In the genomic region with DNA sequence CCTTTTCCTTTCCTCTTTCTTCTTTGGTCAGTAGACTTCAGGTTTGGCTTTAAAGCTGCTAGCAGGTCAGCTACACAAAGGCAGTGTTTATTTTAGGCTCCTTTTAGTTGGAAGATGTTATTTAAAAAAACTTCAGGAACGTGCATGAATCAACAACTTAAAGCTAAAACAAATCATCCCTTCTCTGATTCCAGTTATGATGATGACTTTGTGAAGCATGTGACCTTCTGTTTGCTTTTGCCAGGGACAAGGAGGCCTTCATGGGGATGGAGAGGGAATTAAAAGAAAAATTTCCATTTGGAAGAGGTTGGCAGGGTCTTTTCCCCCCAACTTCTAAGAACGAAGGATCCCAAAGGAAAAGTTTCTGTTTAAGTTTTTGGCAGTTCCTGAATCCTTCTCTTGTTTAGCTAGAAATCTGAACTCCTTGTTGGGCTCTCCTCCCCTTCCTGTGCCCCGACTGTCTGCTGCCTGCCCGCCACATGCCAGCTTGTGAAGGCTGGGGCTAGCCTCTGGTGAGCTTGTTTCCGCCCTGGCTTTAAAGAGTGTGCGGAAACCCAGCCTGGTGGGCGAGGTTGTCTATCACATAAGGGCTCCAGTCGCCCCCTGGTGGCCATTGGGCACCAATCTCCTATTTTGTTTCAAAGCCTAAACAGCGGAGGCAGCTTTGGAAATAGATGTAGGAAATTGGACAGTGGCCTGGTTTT, we compare ENCODE assay signal across 8 cellular contexts. TPM values are rescaled to one million over a fixed set of nuclear protein-coding genes. Genes with fewer than 3 reads are reported as not detected.
A peak's percentile ranks its signal among the peaks of the same experiment; 100 is the strongest.
DNase-seq lines count a peak whose midpoint lies in the region; ATAC-seq and TF ChIP-seq lines count a peak whose summit lies in the region.

No MANE protein-coding gene starts in this region.

- peaks cover 60% of the 10 kb centered on the region for H3K36me3 Mint-ChIP-seq in activated T-helper 1 cell treated with anti-CD3 and anti-CD28 coated beads, Interleukin-12 subunit alpha, Interleukin-12 subunit beta, Interleukin-2, Interleukin-4 antibody, amounts not matched to agents 30 ng/mL and 10 ng/mL and 1 ng/mL, durations not matched to agents 14 hours and 24 hours and 36 hours (ENCODE audit: low read depth)
- peaks cover 29% of the 10 kb centered on the region for H3K36me3 Mint-ChIP-seq in neural progenitor cell

- H3K9ac ChIP-seq in neural progenitor cell (no peak overlapping the region), stomach smooth muscle (ENCODE audit: low read length in 2 of 2) (no peak overlapping the region)

- peaks cover 27% of the 10 kb centered on the region for H4K20me1 ChIP-seq in neural progenitor cell (ENCODE audit: low read depth)

- no peaks in the 10 kb centered on the region for H3K9me3 Mint-ChIP-seq in activated T-helper 1 cell treated with anti-CD3 and anti-CD28 coated beads, Interleukin-12 subunit alpha, Interleukin-12 subunit beta, Interleukin-2, Interleukin-4 antibody, amounts not matched to agents 30 ng/mL and 10 ng/mL and 1 ng/mL, durations not matched to agents 14 hours and 24 hours and 36 hours
- H3K9me3 Mint-ChIP-seq in neural progenitor cell = no peaks in the 10 kb centered on the region

- peak; percentile 63 for DNase-seq in GM04504 (ENCODE audit: low read depth)
- DNase-seq in KG1 (lab: John Stamatoyannopoulos, UW) = peak; percentile 86
- DNase-seq in RPMI7951 (ENCODE audit: low read depth) = peak; percentile 75
- DNase-seq in activated T-helper 1 cell treated with anti-CD3 and anti-CD28 coated beads, Interleukin-12 subunit alpha, Interleukin-12 subunit beta, Interleukin-2, Interleukin-4 antibody, amounts not matched to agents 30 ng/mL and 10 ng/mL and 1 ng/mL, durations not matched to agents 14 hours and 24 hours and 36 hours (ENCODE audit: low spot score) = peak; percentile 78
- DNase-seq in fibroblast of gingiva (ENCODE audit: low read depth) = peak; percentile 84
- peak; percentile 94 for DNase-seq in neural progenitor cell (ENCODE audit: low spot score)

- H3K27me3 ChIP-seq in neural progenitor cell (no peaks in the 10 kb centered on the region), stomach smooth muscle (ENCODE audit: control insufficient read depth in 1 of 2, insufficient read depth in 2 of 2, low read length in 2 of 2) (no peaks in the 10 kb centered on the region)

- H3K4me1 Mint-ChIP-seq in activated T-helper 1 cell treated with anti-CD3 and anti-CD28 coated beads, Interleukin-12 subunit alpha, Interleukin-12 subunit beta, Interleukin-2, Interleukin-4 antibody, amounts not matched to agents 30 ng/mL and 10 ng/mL and 1 ng/mL, durations not matched to agents 14 hours and 24 hours and 36 hours (ENCODE audit: low read depth) = peaks cover 67% of the 10 kb centered on the region
- H3K4me1 Mint-ChIP-seq in neural progenitor cell = peaks cover 4% of the 10 kb centered on the region

- H3K27ac Mint-ChIP-seq in activated T-helper 1 cell treated with anti-CD3 and anti-CD28 coated beads, Interleukin-12 subunit alpha, Interleukin-12 subunit beta, Interleukin-2, Interleukin-4 antibody, amounts not matched to agents 30 ng/mL and 10 ng/mL and 1 ng/mL, durations not matched to agents 14 hours and 24 hours and 36 hours = peak overlapping the region; percentile 75
- no peak overlapping the region for H3K27ac Mint-ChIP-seq in neural progenitor cell

- H3K4me3 Mint-ChIP-seq in activated T-helper 1 cell treated with anti-CD3 and anti-CD28 coated beads, Interleukin-12 subunit alpha, Interleukin-12 subunit beta, Interleukin-2, Interleukin-4 antibody, amounts not matched to agents 30 ng/mL and 10 ng/mL and 1 ng/mL, durations not matched to agents 14 hours and 24 hours and 36 hours = no peak overlapping the region
- no peak overlapping the region for H3K4me3 Mint-ChIP-seq in neural progenitor cell

- no peak for ATAC-seq in GM18873 (IDR thresholded peaks at IDR 0.05; ENCODE audit: low FRiP score, unreplicated experiment)

- H3K4me2 ChIP-seq in neural progenitor cell = no peak overlapping the region

- intact Hi-C loops in activated T-helper 1 cell treated with anti-CD3 and anti-CD28 coated beads, Interleukin-12 subunit alpha, Interleukin-12 subunit beta, Interleukin-2, Interleukin-4 antibody, amounts not matched to agents 30 ng/mL and 10 ng/mL and 1 ng/mL, durations not matched to agents 14 hours and 24 hours and 36 hours (cut with micrococcal nuclease) = loop anchor here (1.0 to 2.0 kb wide), 6 partner anchors 10 to 148 kb away; a partner anchor contains a TSS

- H3K4me3 ChIP-seq in neural progenitor cell (no peak overlapping the region), stomach smooth muscle (ENCODE audit: low read length in 2 of 2) (no peak overlapping the region)

- H3K36me3 ChIP-seq in neural progenitor cell (peaks cover 3% of the 10 kb centered on the region), stomach smooth muscle (ENCODE audit: control insufficient read depth in 2 of 2, insufficient read depth in 2 of 2, low read length in 2 of 2) (peaks cover 51 to 60% of the 10 kb centered on the region in 2 donors)

- H3F3A ChIP-seq in neural progenitor cell (ENCODE audit: low read depth) = peaks cover 10% of the 10 kb centered on the region

- H3K9me3 ChIP-seq in neural progenitor cell (ENCODE audit: low read depth) (no peaks in the 10 kb centered on the region), stomach smooth muscle (ENCODE audit: control insufficient read depth in 2 of 2, low read length in 2 of 2) (no peaks in the 10 kb centered on the region)

- H3K27me3 Mint-ChIP-seq in activated T-helper 1 cell treated with anti-CD3 and anti-CD28 coated beads, Interleukin-12 subunit alpha, Interleukin-12 subunit beta, Interleukin-2, Interleukin-4 antibody, amounts not matched to agents 30 ng/mL and 10 ng/mL and 1 ng/mL, durations not matched to agents 14 hours and 24 hours and 36 hours (ENCODE audit: insufficient read depth) = no peaks in the 10 kb centered on the region
- no peaks in the 10 kb centered on the region for H3K27me3 Mint-ChIP-seq in neural progenitor cell (ENCODE audit: insufficient read depth, low read depth)

- H3K27ac ChIP-seq in neural progenitor cell = peak overlapping the region; percentile 53
- peak overlapping the region; percentile 70 for H3K27ac ChIP-seq in stomach smooth muscle (ENCODE audit: low read length)

- H2AFZ ChIP-seq in neural progenitor cell (replicated peaks) = no peak overlapping the region

- peaks cover under 1% of the 10 kb centered on the region for H3K79me2 ChIP-seq in neural progenitor cell (ENCODE audit: low read depth)

- H3K4me1 ChIP-seq in neural progenitor cell (no peaks in the 10 kb centered on the region), stomach smooth muscle (ENCODE audit: control insufficient read depth, insufficient read depth, low read length) (peaks cover 16% of the 10 kb centered on the region)

- peak; percentile 97 for TF ChIP-seq CTCF in neural progenitor cell (IDR thresholded peaks at IDR 0.05)

RNA-seq across cellular contexts. Expression of a gene that starts 9.5 kb away (rescaled TPM):
- total RNA-seq in RPMI7951 (2014; rRNA removed; shearing (Covaris generic)) = 21.1 and 26.5 TPM in 2 replicates
- total RNA-seq in activated T-helper 1 cell treated with anti-CD3 and anti-CD28 coated beads, Interleukin-12 subunit alpha, Interleukin-12 subunit beta, Interleukin-2, Interleukin-4 antibody, amounts not matched to agents 30 ng/mL and 10 ng/mL and 1 ng/mL, durations not matched to agents 14 hours and 24 hours and 36 hours = 50.1 and 54.9 TPM in 2 replicates
- total RNA-seq in neural progenitor cell (ENCODE audit: low replicate concordance) = 41.6 and 63.4 TPM in 2 replicates

RNA-seq across cellular contexts. Expression of a gene that starts 13.9 kb away (rescaled TPM):
- total RNA-seq in RPMI7951 (2014; rRNA removed; shearing (Covaris generic)) = not detected in 2 replicates
- not detected in 2 replicates for total RNA-seq in activated T-helper 1 cell treated with anti-CD3 and anti-CD28 coated beads, Interleukin-12 subunit alpha, Interleukin-12 subunit beta, Interleukin-2, Interleukin-4 antibody, amounts not matched to agents 30 ng/mL and 10 ng/mL and 1 ng/mL, durations not matched to agents 14 hours and 24 hours and 36 hours
- total RNA-seq in neural progenitor cell (ENCODE audit: low replicate concordance) = not detected in 2 replicates
